8 cellular contexts compared by ENCODE assay signal in the genomic region with DNA sequence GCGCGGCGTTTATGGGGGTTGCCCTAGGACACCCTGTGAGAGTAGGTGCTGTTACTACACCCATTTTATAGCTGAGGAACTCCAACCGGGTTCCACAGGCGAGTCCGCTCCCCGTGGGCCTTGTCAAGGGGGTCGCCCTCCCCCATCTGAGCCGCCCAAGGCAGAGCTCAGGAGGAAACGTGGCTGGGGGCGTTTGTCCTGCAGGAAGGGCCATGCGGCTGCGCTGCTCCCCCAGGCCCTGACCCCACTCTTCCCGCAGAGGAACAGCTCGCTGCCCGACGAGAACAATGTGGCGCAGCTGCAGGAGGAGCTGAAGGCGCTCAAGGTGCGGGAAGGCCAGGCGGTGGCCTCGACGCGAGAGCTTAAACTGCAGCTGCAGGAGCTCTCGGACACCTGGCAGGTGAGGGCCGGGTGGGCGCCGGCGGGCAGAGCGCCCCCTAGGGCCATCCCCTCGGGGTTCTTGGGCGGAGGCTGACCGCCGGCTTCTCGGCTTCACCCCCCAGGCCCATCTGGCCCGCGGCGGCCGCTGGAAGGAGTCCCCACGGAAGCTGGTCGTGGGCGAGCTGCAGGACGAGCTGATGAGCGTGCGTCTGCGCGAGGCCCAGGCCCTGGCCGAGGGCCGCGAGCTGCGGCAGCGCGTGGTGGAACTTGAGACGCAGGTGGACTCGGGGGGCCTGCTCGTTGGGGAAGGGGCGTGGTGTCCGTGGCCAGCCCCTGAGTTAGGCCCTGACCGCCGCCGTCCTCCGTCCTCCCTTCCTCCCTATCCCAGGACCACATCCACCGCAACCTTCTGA. TPM values are rescaled to one million over a fixed set of nuclear protein-coding genes. Genes with fewer than 3 reads are reported as not detected.
A peak's percentile ranks its signal among the peaks of the same experiment; 100 is the strongest.
DNase-seq lines count a peak whose midpoint lies in the region; ATAC-seq and TF ChIP-seq lines count a peak whose summit lies in the region.

No MANE protein-coding gene starts in this region.

- no peak overlapping the region for H3K27ac ChIP-seq in 22Rv1
- H3K27ac ChIP-seq in mesodermal cell (ENCODE audit: low read depth, low read length, severe bottlenecking) = no peak overlapping the region

- 47 to 58% methylated on average over 53 to 57 of the region's 63 CpGs for WGBS in mesodermal cell (ENCODE audit: insufficient coverage in 2 of 2), 2 experiments

- peaks cover 78% of the 10 kb centered on the region for H3K27me3 ChIP-seq in H7 (ENCODE audit: control insufficient read depth, insufficient read depth, low read length)

- H3K9me3 ChIP-seq in mesodermal cell (ENCODE audit: control insufficient read depth, low read length) = no peaks in the 10 kb centered on the region

- H3K36me3 ChIP-seq in H7 (replicated peaks; ENCODE audit: control insufficient read depth, insufficient read depth, low read length) = no peaks in the 10 kb centered on the region
- no peaks in the 10 kb centered on the region for H3K36me3 ChIP-seq in mesodermal cell (ENCODE audit: control insufficient read depth, insufficient read depth, low read length)

- H3K4me3 ChIP-seq in H7 (ENCODE audit: insufficient read depth, low read depth, low read length) (peak overlapping the region; percentile 49), choroid plexus epithelial cell (ENCODE audit: low read depth, low read length) (peak overlapping the region; percentile 41), mesodermal cell (ENCODE audit: extremely low read depth, insufficient read depth, low read length, poor library complexity, severe bottlenecking) (peak overlapping the region; percentile 16)

- peaks cover 11% of the 10 kb centered on the region for H3K4me1 ChIP-seq in mesodermal cell (ENCODE audit: control insufficient read depth, insufficient read depth, low read length, poor library complexity, severe bottlenecking)

- peak; percentile 38 for TF ChIP-seq CTCF in 22Rv1 (IDR thresholded peaks at IDR 0.05)
- TF ChIP-seq CTCF in choroid plexus epithelial cell (conservative IDR thresholded peaks at IDR 0.05; ENCODE audit: low read depth, low read length) = peak; percentile 2

- DNase-seq in H7 (peak; percentile 93), choroid plexus epithelial cell (ENCODE audit: low read depth) (no peak), NCI-H226 (no peak)
- DNase-seq in stimulated activated CD4-positive, alpha-beta T cell treated with anti-CD3 and anti-CD28 coated beads, Interleukin-12 subunit alpha, Interleukin-12 subunit beta, amount 100 ng/mL, for 4 hours = no peak

- ATAC-seq in HG03442 (IDR thresholded peaks at IDR 0.05; ENCODE audit: unreplicated experiment) (no peak), HG03460 (IDR thresholded peaks at IDR 0.05; ENCODE audit: unreplicated experiment) (no peak)

RNA-seq across cellular contexts. Expression of gene PRR36, which starts 12.4 kb away (rescaled TPM):
- 0.14 and 0.22 TPM in 2 replicates for total RNA-seq in H7 (2014; rRNA removed; shearing (Covaris generic))
- 3.1 TPM for polyA plus RNA-seq in mesodermal cell (2013, experiment 1 of 2)
- polyA plus RNA-seq in mesodermal cell (2013, experiment 2 of 2) = 2.1 TPM

RNA-seq across cellular contexts. Expression of gene LRRC8E, which starts 26.5 kb away (rescaled TPM):
- 1.6 and 4.0 TPM in 2 replicates for total RNA-seq in H7 (2014; rRNA removed; shearing (Covaris generic))
- 2.7 TPM for polyA plus RNA-seq in mesodermal cell (2013, experiment 1 of 2)
- polyA plus RNA-seq in mesodermal cell (2013, experiment 2 of 2) = 2.3 TPM

RNA-seq across cellular contexts. Expression of gene EVI5L, which starts 31.8 kb away (rescaled TPM):
- 3.5 and 5.0 TPM in 2 replicates for total RNA-seq in H7 (2014; rRNA removed; shearing (Covaris generic))
- polyA plus RNA-seq in mesodermal cell (2013, experiment 1 of 2) = 14.9 TPM
- 9.8 TPM for polyA plus RNA-seq in mesodermal cell (2013, experiment 2 of 2)

RNA-seq across cellular contexts. Expression of gene MAP2K7, which starts 41.9 kb away (rescaled TPM):
- 21.1 and 24.3 TPM in 2 replicates for total RNA-seq in H7 (2014; rRNA removed; shearing (Covaris generic))
- 29.5 TPM for polyA plus RNA-seq in mesodermal cell (2013, experiment 1 of 2)
- 25.5 TPM for polyA plus RNA-seq in mesodermal cell (2013, experiment 2 of 2)

RNA-seq across cellular contexts. Expression of gene TGFBR3L, which starts 52.8 kb away (rescaled TPM):
- 1.7 TPM in 1 of 2 replicates, not detected in the other for total RNA-seq in H7 (2014; rRNA removed; shearing (Covaris generic))
- 3.5 TPM for polyA plus RNA-seq in mesodermal cell (2013, experiment 1 of 2)
- polyA plus RNA-seq in mesodermal cell (2013, experiment 2 of 2) = 1.6 TPM
